In the genomic region with DNA sequence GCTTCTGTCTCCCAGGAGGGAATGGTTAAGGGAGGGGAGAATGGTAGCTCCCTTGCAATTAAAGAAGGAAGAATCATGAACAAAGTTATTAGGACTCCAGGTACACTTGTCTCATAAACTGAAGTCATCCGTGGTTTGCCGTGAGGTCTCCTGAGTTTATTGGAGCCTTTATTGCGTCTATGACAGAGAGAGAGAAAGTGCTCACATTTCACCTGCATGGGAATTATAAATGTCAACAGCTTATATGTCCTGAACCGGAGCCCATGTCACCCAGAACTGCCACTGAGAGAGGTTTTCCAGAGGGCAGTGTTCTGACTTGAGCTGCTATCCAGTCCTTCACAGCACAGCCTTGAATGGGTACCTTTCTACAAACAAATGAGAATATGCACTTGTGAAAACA, we compare ENCODE assay signal across 18 cellular contexts.
"Had no signal": no experiment of that assay in that cellular context is flagged by ENCODE, and none has a peak within 500 bp of the region (broad histone marks: within the 10 kb centered on the region; RNA-seq: fewer than 3 reads in every experiment).

No MANE protein-coding gene starts in this region.

- H3K9me3 Mint-ChIP-seq: activated naive CD8-positive, alpha-beta T cell treated with anti-CD3 and anti-CD28 coated beads for 36 hours; naive B cell; neural crest cell had no signal

- ATAC-seq: activated CD8-positive, alpha-beta memory T cell treated with anti-CD3 and anti-CD28 coated beads, Interleukin-2, amount 10 ng/mL, durations not matched to agents 7 days and 5 days; left lung had no signal

- H3K4me3 ChIP-seq: cardiac muscle cell, left lung, tibial nerve, uterus had no signal

- H3K27ac Mint-ChIP-seq: activated CD8-positive, alpha-beta memory T cell treated with anti-CD3 and anti-CD28 coated beads, Interleukin-2, amount 10 ng/mL, durations not matched to agents 7 days and 5 days; activated naive CD8-positive, alpha-beta T cell treated with anti-CD3 and anti-CD28 coated beads for 36 hours had no signal

- H3K4me1 Mint-ChIP-seq: activated CD8-positive, alpha-beta memory T cell treated with anti-CD3 and anti-CD28 coated beads, Interleukin-2, amount 10 ng/mL, durations not matched to agents 7 days and 5 days had no signal

- DNase-seq: activated CD4-positive, alpha-beta T cell treated with anti-CD3 and anti-CD28 coated beads, Interleukin-2, amount 50 U/mL, for 48 hours; activated CD8-positive, alpha-beta memory T cell treated with anti-CD3 and anti-CD28 coated beads, Interleukin-2, amount 10 ng/mL, durations not matched to agents 7 days and 5 days; activated naive CD4-positive, alpha-beta T cell; activated naive CD8-positive, alpha-beta T cell treated with anti-CD3 and anti-CD28 coated beads for 36 hours; amniotic stem cell; erythroblast; foreskin melanocyte; naive B cell; stimulated activated CD4-positive, alpha-beta T cell treated with anti-CD3 and anti-CD28 coated beads, Interleukin-12 subunit alpha, Interleukin-12 subunit beta, amount 100 ng/mL, for 4 hours; stimulated activated CD4-positive, alpha-beta T cell treated with anti-CD3 and anti-CD28 coated beads, Interleukin-2, amount 100 ng/mL, for 24 hours; stimulated activated naive CD4-positive, alpha-beta T cell treated with Interleukin-2 at 50 U/mL for 16 hours; substantia nigra; T1000; uterus had no signal

- H3K27me3 ChIP-seq: cardiac muscle cell, left lung, tibial nerve, uterus had no signal

- H3K9me3 ChIP-seq: left lung, tibial nerve, uterus had no signal

- H3K27ac ChIP-seq: cardiac muscle cell, left lung, tibial nerve, uterus had no signal

- H3K27me3 Mint-ChIP-seq: activated CD8-positive, alpha-beta memory T cell treated with anti-CD3 and anti-CD28 coated beads, Interleukin-2, amount 10 ng/mL, durations not matched to agents 7 days and 5 days; activated naive CD8-positive, alpha-beta T cell treated with anti-CD3 and anti-CD28 coated beads for 36 hours; naive B cell had no signal

- H3K36me3 ChIP-seq: cardiac muscle cell, uterus had no signal

- H3K4me3 Mint-ChIP-seq: activated CD8-positive, alpha-beta memory T cell treated with anti-CD3 and anti-CD28 coated beads, Interleukin-2, amount 10 ng/mL, durations not matched to agents 7 days and 5 days; activated naive CD8-positive, alpha-beta T cell treated with anti-CD3 and anti-CD28 coated beads for 36 hours; neural crest cell had no signal
